ENCODE assay signal across 1 cellular context in the genomic region with DNA sequence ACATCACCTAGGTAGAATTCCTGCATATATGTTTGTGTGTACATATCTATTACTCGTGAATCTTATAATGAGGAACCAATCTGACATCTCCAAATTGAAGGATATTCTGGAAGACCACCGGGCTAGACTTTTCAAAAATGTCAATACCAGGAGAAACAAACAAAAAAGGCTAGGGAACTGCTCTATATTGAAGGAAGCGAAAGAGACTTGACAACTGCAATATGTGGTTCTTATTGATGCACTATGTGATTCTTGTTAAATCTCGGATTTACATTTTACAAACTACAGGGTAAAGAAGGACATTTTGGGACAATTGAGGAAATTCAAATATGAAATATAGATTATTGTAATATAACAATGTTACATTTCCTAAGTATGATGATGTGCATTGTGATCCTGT.
TF ChIP-seq lines count a peak whose summit lies in the region.

No MANE protein-coding gene starts in this region.

TF ChIP-seq in GM23338, 12 proteins besides CTCF, POLR2A, EP300 and RAD21 (continued from another document):
- TF ChIP-seq STAT1 (IDR thresholded peaks at IDR 0.05; ENCODE audit: unreplicated experiment) (no peak), REST (IDR thresholded peaks at IDR 0.05; ENCODE audit: unreplicated experiment) (no peak), EZH2 (IDR thresholded peaks at IDR 0.05; ENCODE audit: low read depth, unreplicated experiment) (no peak), JUNB (IDR thresholded peaks at IDR 0.05; ENCODE audit: unreplicated experiment) (no peak)
